8 cellular contexts compared by ENCODE assay signal in genomic region chr1:204151562-204152309, GRCh38. TPM values are rescaled to one million over a fixed set of nuclear protein-coding genes. Genes with fewer than 3 reads are reported as not detected.
DNase-seq lines count a peak whose midpoint lies in the region; FAIRE-seq and TF ChIP-seq lines count a peak whose summit lies in the region.

Gene ETNK2 (minus strand): TSS chr1:204152044. CDS start chr1:204151852, 192 bp downstream.

- no peaks in the 10 kb centered on the region for H3K79me1 ChIP-seq in H1 (ENCODE audit: low read depth, low read length)

- TF ChIP-seq EP300 in H1 (IDR thresholded peaks at IDR 0.05; ENCODE audit: borderline replicate concordance in 1 of 2, low read depth in 2 of 2, low read length in 2 of 2): no peak

- H3K23me2 ChIP-seq in H1 (ENCODE audit: low read depth, low read length): peaks cover 12% of the 10 kb centered on the region; the same call in 1 of the 2 replicates

- peaks cover 0 to 40% (median 28%) of the 10 kb centered on the region in 4 experiments; a peak in 6 of 7 replicates for H3K4me1 ChIP-seq in H1 (replicated peaks in 1 of 4; ENCODE audit: control insufficient read depth in 3 of 4, insufficient read depth in 4 of 4, low read length in 3 of 4)

- H2BK15ac ChIP-seq in H1 (ENCODE audit: low read length): peak within 1 kb of the TSS; percentile 32; the same call in 1 of the 2 replicates

- H3K79me2 ChIP-seq in H1 (ENCODE audit: control insufficient read depth in 1 of 2, insufficient read depth in 2 of 2, low read length in 2 of 2): no peaks in the 10 kb centered on the region

- TF ChIP-seq POLR2A in H1 (IDR thresholded peaks at IDR 0.05; ENCODE audit: control extremely low read depth in 1 of 2, low read depth in 2 of 2, low read length in 2 of 2): no peak

- DNase-seq in ELF-1 (ENCODE audit: low read depth, low spot score): peak; percentile 66
- peak; percentile 66 for DNase-seq in NCI-H2171 (lab: John Stamatoyannopoulos, UW)
- DNase-seq in activated CD8-positive, alpha-beta memory T cell treated with anti-CD3 and anti-CD28 coated beads for 1 hour (ENCODE audit: extremely low read depth in 1 of 2, low read depth in 1 of 2): peak; percentile 18 to 43
- peak in 1 of 2 experiments; percentile 89 for DNase-seq in H1 (ENCODE audit: low read depth in 1 of 2, low spot score in 2 of 2)
- peak; percentile 47 for DNase-seq in midbrain (lab: John Stamatoyannopoulos, UW)
- peak; percentile 22 to 28 for DNase-seq in stimulated activated CD8-positive, alpha-beta memory T cell treated with anti-CD3 and anti-CD28 coated beads, Interleukin-4, amount 100 ng/mL, for 1 hour (ENCODE audit: low read depth in 2 of 2, low spot score in 1 of 2)
- DNase-seq in GM19238 (ENCODE audit: insufficient read length, low spot score): no peak
- DNase-seq in cerebellar cortex (ENCODE audit: low spot score): no peak

- no peak within 1 kb of the TSS for H2BK120ac ChIP-seq in H1 (replicated peaks; ENCODE audit: low read depth, low read length)

- no peak within 1 kb of the TSS for H3K27ac ChIP-seq in H1 (ENCODE audit: low read depth, low read length)

- H2AFZ ChIP-seq in H1 (ENCODE audit: low read length): peak within 1 kb of the TSS; percentile 72

- peak within 1 kb of the TSS; percentile 69; the same call in 1 of the 2 replicates for H2BK5ac ChIP-seq in H1 (ENCODE audit: low read depth, low read length)

- peak within 1 kb of the TSS in 2 of 4 experiments; percentile 5 to 34; a peak in 2 of 7 replicates for H3K9ac ChIP-seq in H1 (replicated peaks in 1 of 4; ENCODE audit: extremely low read depth in 1 of 4, low read depth in 3 of 4, low read length in 3 of 4)

- no peak for FAIRE-seq in H1 (lab: Jason Lieb, UNC)

- H4K5ac ChIP-seq in H1 (ENCODE audit: insufficient read length, low read depth, low read length): no peak within 1 kb of the TSS

- peaks cover 0 to 18% (median 17%) of the 10 kb centered on the region in 4 experiments; a peak in 5 of 7 replicates for H3K27me3 ChIP-seq in H1 (replicated peaks in 1 of 4; ENCODE audit: control insufficient read depth in 3 of 4, extremely low read depth in 1 of 4, insufficient read depth in 3 of 4, low read length in 3 of 4)

- WGBS in H1 (ENCODE audit: extremely low coverage in 1 of 2, insufficient coverage in 1 of 2, insufficient read length in 1 of 2, insufficient replicate concordance in 2 of 2, low coverage in 1 of 2, low lambda C conversion rate in 2 of 2, missing lambda C conversion rate in 1 of 2), 2 experiments: 3% methylated on average over 47 of the region's 94 CpGs; no CpG with 5 or more reads in 1 of the 2 experiments

- peak within 1 kb of the TSS; percentile 44 for H4K91ac ChIP-seq in H1 (replicated peaks; ENCODE audit: insufficient read length, low read length)

- no peak within 1 kb of the TSS for H2BK20ac ChIP-seq in H1 (ENCODE audit: low read length)

- H3K23ac ChIP-seq in H1 (ENCODE audit: insufficient read length): no peak within 1 kb of the TSS

- no peaks in the 10 kb centered on the region for H3K36me3 ChIP-seq in H1 (ENCODE audit: control insufficient read depth in 2 of 4, insufficient read depth in 4 of 4, low read length in 3 of 4)

- H3K14ac ChIP-seq in H1 (ENCODE audit: insufficient read length): no peak within 1 kb of the TSS

- no peaks in the 10 kb centered on the region for H3K9me3 ChIP-seq in H1 (ENCODE audit: insufficient read depth in 2 of 2, low read depth in 1 of 2, low read length in 1 of 2)

- H2BK12ac ChIP-seq in H1 (ENCODE audit: low read depth, low read length): peak within 1 kb of the TSS; percentile 83; the same call in 1 of the 2 replicates

- H2AK5ac ChIP-seq in H1 (ENCODE audit: low read depth, low read length): no peak within 1 kb of the TSS

- no peak for TF ChIP-seq CTCF in H1 (IDR thresholded peaks at IDR 0.05; ENCODE audit: control extremely low read depth in 1 of 3, insufficient read depth in 1 of 3, low read depth in 1 of 3, low read length in 3 of 3)

- POLR2A ChIA-PET in H1 (lab: Charles Lee; ENCODE audit: partially characterized antibody): interaction anchor here (0.9 to 6.5 kb wide), 9 partner anchors 10 to 290 kb away, joined by 3 to 35 read pairs (median 6); partner anchors contain the start of genes SNRPE and SOX13

- no peak within 1 kb of the TSS for H3K56ac ChIP-seq in H1 (replicated peaks; ENCODE audit: insufficient read length, low read depth, low read length)

- peak within 1 kb of the TSS; percentile 65 to 92 for H3K4me2 ChIP-seq in H1 (ENCODE audit: insufficient read depth in 1 of 2, low read depth in 2 of 2, low read length in 2 of 2)

- H3K4me3 ChIP-seq in H1 (ENCODE audit: extremely low read depth in 1 of 4, insufficient read depth in 2 of 4, low read depth in 3 of 4, low read length in 4 of 4): peak within 1 kb of the TSS; percentile 61 to 77 (median 68)

- peak within 1 kb of the TSS; percentile 79 for H3K18ac ChIP-seq in H1 (ENCODE audit: extremely low read depth, low read length)

- H4K20me1 ChIP-seq in H1 (replicated peaks in 1 of 2; ENCODE audit: control insufficient read depth in 1 of 2, insufficient read depth in 2 of 2, low read length in 2 of 2): no peaks in the 10 kb centered on the region

- no peak for TF ChIP-seq RAD21 in H1 (IDR thresholded peaks at IDR 0.05 in 1 of 2, conservative IDR thresholded peaks at IDR 0.05 in 1 of 2; ENCODE audit: low read depth in 2 of 2, low read length in 2 of 2)

- no peak within 1 kb of the TSS for H3K4ac ChIP-seq in H1 (replicated peaks; ENCODE audit: insufficient read length, low read depth, low read length)

- CTCF ChIA-PET in H1 (lab: Charles Lee; ENCODE audit: partially characterized antibody): interaction anchor here (0.7 to 18.7 kb wide), 12 partner anchors 10 to 291 kb away, joined by 3 to 360 read pairs (median 10); partner anchors contain the start of genes GOLT1A and KISS1

- peak within 1 kb of the TSS; percentile 47; the same call in 1 of the 2 replicates for H4K8ac ChIP-seq in H1 (ENCODE audit: extremely low read depth, insufficient read depth, low read length)

TF ChIP-seq in H1, 55 proteins besides CTCF, POLR2A, EP300 and RAD21 (continues in another document):
- no peak for TF ChIP-seq JUND (IDR thresholded peaks at IDR 0.05; ENCODE audit: low read length)
- TF ChIP-seq CBX5 (IDR thresholded peaks at IDR 0.05; ENCODE audit: low read depth, low read length): no peak
- TF ChIP-seq SIRT6 (IDR thresholded peaks at IDR 0.05; ENCODE audit: low read length): no peak
- no peak for TF ChIP-seq GABPA (IDR thresholded peaks at IDR 0.05; ENCODE audit: borderline replicate concordance, insufficient read depth, low read length)
- TF ChIP-seq POU5F1 (IDR thresholded peaks at IDR 0.05; ENCODE audit: low read depth, low read length): no peak
- no peak for TF ChIP-seq SP2 (IDR thresholded peaks at IDR 0.05; ENCODE audit: low read length)
- TF ChIP-seq ATF2 (IDR thresholded peaks at IDR 0.05; ENCODE audit: low read length): no peak
- no peak for TF ChIP-seq TAF1 (IDR thresholded peaks at IDR 0.05; ENCODE audit: low read depth, low read length)
- no peak; the same call in none of the 2 replicates for TF ChIP-seq E2F6 (IDR thresholded peaks at IDR 0.05)
- TF ChIP-seq ATF3 (IDR thresholded peaks at IDR 0.05; ENCODE audit: insufficient read depth, low read depth, low read length): no peak
- no peak for TF ChIP-seq FOSL1 (IDR thresholded peaks at IDR 0.05; ENCODE audit: insufficient read depth, low read depth, low read length)
- TF ChIP-seq SAP30 (IDR thresholded peaks at IDR 0.05; ENCODE audit: insufficient read depth, insufficient replicate concordance, low read length): no peak
- TF ChIP-seq BCL11A (IDR thresholded peaks at IDR 0.05; ENCODE audit: low read depth in 2 of 2, low read length in 2 of 2): no peak
- peak; percentile 60 for TF ChIP-seq ASH2L (IDR thresholded peaks at IDR 0.05; ENCODE audit: low read length)
- TF ChIP-seq NANOG (IDR thresholded peaks at IDR 0.05; ENCODE audit: insufficient read depth, low read depth, low read length, poor library complexity, severe bottlenecking): no peak
- TF ChIP-seq SP1 (IDR thresholded peaks at IDR 0.05; ENCODE audit: low read depth, low read length): no peak
- TF ChIP-seq SIN3A (conservative IDR thresholded peaks at IDR 0.05 in 1 of 2, IDR thresholded peaks at IDR 0.05 in 1 of 2; ENCODE audit: low read depth in 1 of 2, low read length in 2 of 2): no peak; a peak in 1 of 4 replicates
- no peak for TF ChIP-seq TCF12 (IDR thresholded peaks at IDR 0.05; ENCODE audit: low read depth, low read length)
- no peak for TF ChIP-seq EZH2 (IDR thresholded peaks at IDR 0.05; ENCODE audit: low read depth, low read length, severe bottlenecking)

RNA-seq across cellular contexts. Expression of gene ETNK2, which starts in this region (rescaled TPM):
- 20.1 and 23.1 TPM in 2 replicates for total RNA-seq in H1 (2021; fragmentation: NEBNext Ultra II Directional; extraction: Animal tissue kit (Norgen Biotek cat#: 25700))
- polyA plus RNA-seq in H1 (2011; rRNA removed): 24.5 and 26.7 TPM in 2 replicates
- 22.8 TPM for polyA plus RNA-seq in H1 (2011; cell fraction: cytosol; rRNA removed)
- 23.2 TPM for polyA plus RNA-seq in H1 (2011; cell fraction: nucleus; rRNA removed)
- polyA plus RNA-seq in H1 (2012, experiment 1 of 2): 14.3 to 19.9 TPM (median 18.7 TPM) in 4 replicates
- polyA plus RNA-seq in H1 (2012, experiment 2 of 2): 23.9 TPM
- 11.3 TPM for polyA plus RNA-seq in H1 (2013, experiment 1 of 2)
- polyA plus RNA-seq in H1 (2013, experiment 2 of 2): 11.4 TPM
- 31.5 and 38.8 TPM in 2 replicates for polyA minus RNA-seq in H1 (2011; rRNA and poly(A)+ RNA removed)
- 11.0 TPM for polyA minus RNA-seq in H1 (2011; cell fraction: cytosol; rRNA and poly(A)+ RNA removed)
- 10.8 TPM for polyA minus RNA-seq in H1 (2011; cell fraction: nucleus; rRNA and poly(A)+ RNA removed)

Comparison
In these comparisons a context has a peak if more than half of its experiments do, and no peak if none do; other contexts are left out.
1. DNase-seq: peak in ELF-1 (single experiment), NCI-H2171 (single experiment), activated CD8-positive, alpha-beta memory T cell treated with anti-CD3 and anti-CD28 coated beads for 1 hour (2 of 2), midbrain (single experiment) and stimulated activated CD8-positive, alpha-beta memory T cell treated with anti-CD3 and anti-CD28 coated beads, Interleukin-4, amount 100 ng/mL, for 1 hour (2 of 2); none in GM19238 (single experiment) and cerebellar cortex (single experiment).